Comparison of ENCODE assay signal across 8 cellular contexts in the genomic region with DNA sequence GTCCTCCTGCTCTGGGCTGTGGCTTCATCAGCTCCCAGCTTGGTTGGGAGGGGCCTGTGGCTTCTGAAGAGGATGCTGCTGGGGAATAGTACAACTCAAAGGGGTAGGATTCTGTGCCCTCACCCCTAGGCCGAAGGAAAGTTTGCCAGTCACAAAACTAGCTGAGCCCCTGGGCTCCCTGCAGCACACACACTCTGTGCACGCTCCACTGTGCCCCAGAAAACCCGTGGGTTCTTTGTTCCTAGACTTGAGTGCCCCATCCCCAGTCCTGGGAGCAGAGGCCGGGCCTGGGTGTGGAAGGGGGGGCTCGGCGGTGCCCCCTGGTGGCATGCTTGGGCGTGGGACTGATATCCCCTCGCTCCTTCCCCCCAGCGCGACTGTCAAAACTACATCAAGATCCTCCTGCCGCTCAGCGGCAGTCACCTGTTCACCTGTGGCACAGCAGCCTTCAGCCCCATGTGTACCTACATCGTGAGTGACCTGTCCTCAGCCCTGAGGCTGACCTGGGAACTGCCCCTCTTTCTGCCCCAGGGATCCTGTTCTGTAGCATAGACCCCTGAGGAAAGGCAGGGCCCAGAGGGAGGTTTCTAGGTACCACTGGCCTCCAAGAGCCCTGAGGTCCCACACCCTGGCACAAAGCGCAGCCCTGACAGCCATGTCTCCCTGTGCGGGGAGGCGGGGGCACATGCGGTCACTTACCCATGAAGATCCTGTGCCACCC. TPM values are rescaled to one million over a fixed set of nuclear protein-coding genes. Genes with fewer than 3 reads are reported as not detected.
DNase-seq lines count a peak whose midpoint lies in the region; ATAC-seq and TF ChIP-seq lines count a peak whose summit lies in the region.

No MANE protein-coding gene starts in this region.

- POLR2A ChIA-PET in PC-3 (lab: Charles Lee; ENCODE audit: unreplicated experiment): no interaction called here

- peaks cover 46% of the 10 kb centered on the region for H3K79me2 ChIP-seq in PC-3 (ENCODE audit: low read length)

- H3K4me3 ChIP-seq in PC-3 (ENCODE audit: low read length) (no peak overlapping the region), heart right ventricle (no peak overlapping the region)

- H3K4me1 ChIP-seq in PC-3 (ENCODE audit: insufficient read depth, low read length) (peaks cover 6% of the 10 kb centered on the region; the same call in 1 of the 2 replicates), heart right ventricle (peaks cover 2 to 14% (median 11%) of the 10 kb centered on the region in 9 donors)

- no peaks in the 10 kb centered on the region for H3K9me2 ChIP-seq in PC-3 (replicated peaks; ENCODE audit: low read length)

- H2AFZ ChIP-seq in PC-3 (ENCODE audit: low read length): no peak overlapping the region

- H3K36me3 ChIP-seq in PC-3 (ENCODE audit: low read depth, low read length): peaks cover 64% of the 10 kb centered on the region
- H3K36me3 ChIP-seq in heart right ventricle: peaks cover 0 to 71% (median 6%) of the 10 kb centered on the region in 9 donors

- DNase-seq in NCI-H524 (lab: John Stamatoyannopoulos, UW) (peak; percentile 12 to 46), NCI-H524 treated with DMSO at 0.1 percent for 48 hours (lab: John Stamatoyannopoulos, UW) (no peak), PC-3 (no peak), heart right ventricle (peak in 1 of 2 donors; percentile 60)
- peak; percentile 38 for DNase-seq in activated gamma-delta T cell treated with anti-CD3 and anti-CD28 coated beads, Interleukin-2, amount 50 U/mL, for 16 hours (ENCODE audit: low read depth)
- DNase-seq in stimulated activated CD4-positive, alpha-beta T cell treated with anti-CD3 and anti-CD28 coated beads, Interleukin-12 subunit alpha, Interleukin-12 subunit beta, amount 100 ng/mL, for 48 hours (ENCODE audit: low read depth in 2 of 3, low spot score in 1 of 3): peak in 2 of 3 donors; percentile 34 to 43

- BruUV-seq in PC-3 (replicated peaks; lab: Mats Ljungman, UMichigan): no TSS peak

- intact Hi-C loops in PC-3 (cut with micrococcal nuclease): no loop called here
- intact Hi-C loops in heart right ventricle (cut with DNase I): loop anchor here in 5 of 10 donors (2.0 to 10.0 kb wide), 5 partner anchors 35 to 325 kb away; a partner anchor contains a TSS

- H3K27me3 ChIP-seq in PC-3 (ENCODE audit: low read length) (no peaks in the 10 kb centered on the region), heart right ventricle (no peaks in the 10 kb centered on the region)

- peak; percentile 48; the same call in 1 of the 2 replicates for ATAC-seq in PC-3
- peak in 7 of 8 donors; percentile 23 to 67 (median 57) for ATAC-seq in heart right ventricle
- no peak for ATAC-seq in GM19351 (IDR thresholded peaks at IDR 0.05; ENCODE audit: unreplicated experiment)
- ATAC-seq in GM21367 (IDR thresholded peaks at IDR 0.05; ENCODE audit: unreplicated experiment): no peak

- H3K27ac ChIP-seq in PC-3 (ENCODE audit: low read length) (peak overlapping the region; percentile 27), heart right ventricle (peak overlapping the region in 1 of 10 donors; percentile 3)

- no peaks in the 10 kb centered on the region for H4K20me1 ChIP-seq in PC-3 (ENCODE audit: low read length)

- CTCF ChIA-PET in PC-3 (lab: Charles Lee): no interaction called here

- TF ChIP-seq CTCF in PC-3 (conservative IDR thresholded peaks at IDR 0.05; ENCODE audit: low read depth, low read length): peak; percentile 72
- TF ChIP-seq CTCF in heart right ventricle (IDR thresholded peaks at IDR 0.05): peak; percentile 49 to 78 (median 71)

- H3K9me3 ChIP-seq in PC-3 (ENCODE audit: low read length): no peaks in the 10 kb centered on the region
- H3K9me3 ChIP-seq in heart right ventricle: no peaks in the 10 kb centered on the region

- H3K9ac ChIP-seq in PC-3 (ENCODE audit: low read length): no peak overlapping the region

- 63 to 66% methylated on average over 17 of the region's 17 CpGs for WGBS in heart right ventricle, 2 donors

- H3F3A ChIP-seq in PC-3 (ENCODE audit: low read length, unreplicated experiment): peaks cover 3% of the 10 kb centered on the region

- no peak overlapping the region for H3K4me2 ChIP-seq in PC-3 (ENCODE audit: low read length)

RNA-seq across cellular contexts. Expression of a gene that starts 14.2 kb away (rescaled TPM):
- total RNA-seq in PC-3 (2014; rRNA removed) (83.7 and 85.8 TPM in 2 replicates), heart right ventricle (10 to 100 TPM; 70.5 to 95.6 (median 77.7) TPM)
- polyA plus RNA-seq in heart right ventricle: 100 to 1,000 TPM in 1 of 2 donors, 10 to 100 TPM in 1; 80.2 to 144 TPM

RNA-seq across cellular contexts. Expression of a gene that starts 14.4 kb away (rescaled TPM):
- total RNA-seq in PC-3 (2014; rRNA removed) (6.6 and 11.0 TPM in 2 replicates), heart right ventricle (10 to 100 TPM; 11.4 to 16.3 (median 13.0) TPM)
- polyA plus RNA-seq in heart right ventricle: 1 to 10 TPM; 3.0 to 4.9 TPM

RNA-seq across cellular contexts. Expression of a gene that starts 18.5 kb away (rescaled TPM):
- total RNA-seq in PC-3 (2014; rRNA removed) (114 and 175 TPM in 2 replicates), heart right ventricle (10 to 100 TPM in 9 of 10 donors, 1 to 10 TPM in 1; 9.9 to 76.7 (median 15.1) TPM)
- 10 to 100 TPM; 24.7 to 27.0 TPM for polyA plus RNA-seq in heart right ventricle

RNA-seq across cellular contexts. Expression of a gene that starts 29.8 kb away (rescaled TPM):
- total RNA-seq in PC-3 (2014; rRNA removed) (not detected in 2 replicates), heart right ventricle (under 1 TPM in 6 of 10 donors, not detected in 4; 0.19 to 0.78 (median 0.24) TPM)
- polyA plus RNA-seq in heart right ventricle: under 1 TPM; 0.09 to 0.44 TPM

RNA-seq across cellular contexts. Expression of a gene that starts 45.9 kb away (rescaled TPM):
- total RNA-seq in PC-3 (2014; rRNA removed) (99.3 and 114 TPM in 2 replicates), heart right ventricle (100 to 1,000 TPM; 109 to 139 (median 119) TPM)
- 100 to 1,000 TPM in 1 of 2 donors, 10 to 100 TPM in 1; 56.5 to 119 TPM for polyA plus RNA-seq in heart right ventricle

Comparison
In these comparisons a context has a peak if more than half of its experiments do, and no peak if none do; other contexts are left out.
1. DNase-seq: peak in NCI-H524 (2 of 2), activated gamma-delta T cell treated with anti-CD3 and anti-CD28 coated beads, Interleukin-2, amount 50 U/mL, for 16 hours (single experiment) and stimulated activated CD4-positive, alpha-beta T cell treated with anti-CD3 and anti-CD28 coated beads, Interleukin-12 subunit alpha, Interleukin-12 subunit beta, amount 100 ng/mL, for 48 hours (2 of 3); none in NCI-H524 treated with DMSO at 0.1 percent for 48 hours (single experiment) and PC-3 (single experiment).
2. ATAC-seq: peak in PC-3 (single experiment) and heart right ventricle (7 of 8); none in GM19351 (single experiment) and GM21367 (single experiment).